11 cellular contexts compared by ENCODE assay signal in genomic region chr16:75307506-75307905, GRCh38.
"Had no signal": no experiment of that assay in that cellular context is flagged by ENCODE, and none has a peak within 500 bp of the region (broad histone marks: within the 10 kb centered on the region; RNA-seq: fewer than 3 reads in every experiment).

No MANE protein-coding gene starts in this region.

- H3K36me3 ChIP-seq: ovary, thyroid gland had no signal

- ATAC-seq: activated CD4-positive, alpha-beta T cell treated with anti-CD3 and anti-CD28 coated beads for 36 hours; effector memory CD8-positive, alpha-beta T cell; T-cell had no signal

- H3K4me3 ChIP-seq: ovary, SK-N-MC, thyroid gland had no signal

- H3K27ac ChIP-seq: ovary, SK-N-MC, thyroid gland, VCaP had no signal

- H3K27me3 ChIP-seq: ovary, thyroid gland had no signal

- H3K9me3 ChIP-seq: ovary, thyroid gland had no signal

- DNase-seq: activated CD4-positive, alpha-beta T cell treated with anti-CD3 and anti-CD28 coated beads for 36 hours; activated naive CD4-positive, alpha-beta T cell treated with Interleukin-2 at 50 U/mL for 16 hours; central memory CD4-positive, alpha-beta T cell; effector memory CD8-positive, alpha-beta T cell; glutamatergic neuron; ovary; retina; T-cell; thyroid gland had no signal
